8 cellular contexts compared by ENCODE assay signal in genomic region chr2:1550658-1551316, GRCh38.
A peak's percentile ranks its signal among the peaks of the same experiment; 100 is the strongest.
DNase-seq lines count a peak whose midpoint lies in the region; ATAC-seq and TF ChIP-seq lines count a peak whose summit lies in the region.

No MANE protein-coding gene starts in this region.

- peak; percentile 67 for ATAC-seq in Right ventricle myocardium inferior
- peak; percentile 66 for ATAC-seq in HG02938 (IDR thresholded peaks at IDR 0.05; ENCODE audit: unreplicated experiment)

- peak overlapping the region; percentile 63 for H3K4me2 ChIP-seq in osteoblast (ENCODE audit: insufficient read depth, low read length)

- peak overlapping the region; percentile 71 for H2AFZ ChIP-seq in osteoblast (ENCODE audit: low read length)

- H3K9me3 ChIP-seq in osteoblast (ENCODE audit: low read depth, low read length) (no peaks in the 10 kb centered on the region), vagina (no peaks in the 10 kb centered on the region)

- H3K36me3 ChIP-seq in osteoblast (ENCODE audit: insufficient read depth, low read length) (no peaks in the 10 kb centered on the region), vagina (no peaks in the 10 kb centered on the region)

- no peaks in the 10 kb centered on the region for H3K27me3 ChIP-seq in osteoblast (ENCODE audit: insufficient read depth, low read length)
- no peaks in the 10 kb centered on the region for H3K27me3 ChIP-seq in vagina

- no peaks in the 10 kb centered on the region for H3K79me2 ChIP-seq in osteoblast (ENCODE audit: insufficient read depth, low read length)

- intact Hi-C loops in Right ventricle myocardium inferior (cut with DNase I) = no loop called here
- intact Hi-C loops in cardiac septum (cut with DNase I) = loop anchor here (5.0 kb wide), 2 partner anchors 202 to 267 kb away; no protein-coding TSS in a partner anchor
- intact Hi-C loops in vagina (cut with DNase I) = no loop called here

- no peak for TF ChIP-seq POLR2A in vagina (IDR thresholded peaks at IDR 0.05)

- TF ChIP-seq CTCF in osteoblast (IDR thresholded peaks at IDR 0.05; ENCODE audit: extremely low read depth, low read depth, low read length) = peak; percentile 89
- peak; percentile 71 to 89 (median 82) for TF ChIP-seq CTCF in vagina (IDR thresholded peaks at IDR 0.05)

- H4K20me1 ChIP-seq in osteoblast (ENCODE audit: insufficient read depth, low read length) = no peaks in the 10 kb centered on the region

- DNase-seq in Right ventricle myocardium inferior (ENCODE audit: missing footprints) (peak; percentile 75), cardiac septum (ENCODE audit: low spot score) (no peak), NCI-H774 (lab: John Stamatoyannopoulos, UW) (peak; percentile 25), fibroblast of peridontal ligament (ENCODE audit: extremely low read depth) (peak; percentile 29), osteoblast (ENCODE audit: insufficient read length, low spot score, missing footprints) (peak; percentile 97), vagina (ENCODE audit: extremely low spot score in 2 of 2) (no peak)
- DNase-seq in activated T-cell treated with anti-CD3 and anti-CD28 coated beads, Interleukin-2, amount 50 U/mL, for 1 hour = peak; percentile 73

- H3K27ac ChIP-seq in osteoblast (ENCODE audit: low read depth, low read length) (no peak overlapping the region), vagina (no peak overlapping the region)

- H3K4me3 ChIP-seq in osteoblast (ENCODE audit: insufficient read depth, low read length) (peak overlapping the region; percentile 35), vagina (no peak overlapping the region)

- H3K4me1 ChIP-seq in osteoblast (ENCODE audit: insufficient read depth, low read length) (peaks cover 12% of the 10 kb centered on the region), vagina (peaks cover 26% of the 10 kb centered on the region)

Comparison
In these comparisons a context has a peak if more than half of its experiments do, and no peak if none do; other contexts are left out.
1. DNase-seq: peak in Right ventricle myocardium inferior (single experiment), NCI-H774 (single experiment), activated T-cell treated with anti-CD3 and anti-CD28 coated beads, Interleukin-2, amount 50 U/mL, for 1 hour (single experiment), fibroblast of peridontal ligament (single experiment) and osteoblast (single experiment); none in cardiac septum (single experiment) and vagina (0 of 2).